In the genomic region with DNA sequence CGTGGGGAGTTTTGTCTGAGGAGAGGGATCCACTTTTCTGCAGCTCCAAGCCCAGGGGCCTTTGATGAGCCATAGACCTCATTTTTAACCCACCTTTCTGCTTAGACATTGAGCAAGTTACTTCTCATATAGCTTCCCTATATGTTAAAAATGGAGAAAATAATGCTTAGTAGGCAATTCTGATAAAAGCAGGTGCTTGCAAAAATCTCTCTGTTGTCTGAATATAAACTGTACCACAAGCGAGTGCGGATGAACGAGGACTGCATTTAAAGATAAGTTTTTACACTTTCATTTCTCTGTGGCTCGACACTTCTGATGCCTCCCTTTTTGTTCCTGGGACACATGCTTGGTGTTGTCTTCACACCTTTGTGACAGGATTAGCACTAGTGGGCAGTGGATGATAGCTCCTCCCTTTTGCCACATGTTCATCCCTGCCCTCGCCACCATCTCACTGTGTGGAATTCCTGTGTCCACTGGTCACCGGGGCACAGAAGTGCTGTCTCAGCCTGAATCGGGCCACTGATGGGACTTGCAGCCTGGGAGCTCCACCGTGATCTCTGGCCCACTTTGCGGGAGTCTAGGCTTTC, we compare ENCODE assay signal across 8 cellular contexts. TPM values are rescaled to one million over a fixed set of nuclear protein-coding genes. Genes with fewer than 3 reads are reported as not detected.
DNase-seq lines count a peak whose midpoint lies in the region; ATAC-seq and TF ChIP-seq lines count a peak whose summit lies in the region.

No MANE protein-coding gene starts in this region.

- no peak for ATAC-seq in heart left ventricle
- ATAC-seq in Right ventricle myocardium superior (ENCODE audit: poor library complexity) = no peak

- peaks cover 0 to 17% (median 3%) of the 10 kb centered on the region in 9 donors for H3K27me3 ChIP-seq in heart left ventricle

- H3K9me3 ChIP-seq in heart left ventricle = no peaks in the 10 kb centered on the region

- 83 to 87% (median 85%) methylated on average over 10 of the region's 10 CpGs for WGBS in heart left ventricle, 4 donors

- peak overlapping the region; percentile 93 for H3K27ac Mint-ChIP-seq in activated T-helper 1 cell treated with anti-CD3 and anti-CD28 coated beads, Interleukin-12 subunit alpha, Interleukin-12 subunit beta, Interleukin-2, Interleukin-4 antibody, amounts not matched to agents 30 ng/mL and 10 ng/mL and 1 ng/mL, durations not matched to agents 14 hours and 24 hours and 36 hours
- H3K27ac Mint-ChIP-seq in immature natural killer cell = peak overlapping the region in 4 of 6 donors; percentile 40 to 75 (median 71)
- peak overlapping the region; percentile 83 for H3K27ac Mint-ChIP-seq in type B pancreatic cell

- no peak for TF ChIP-seq CTCF in heart left ventricle (IDR thresholded peaks at IDR 0.05)
- TF ChIP-seq CTCF in type B pancreatic cell (conservative IDR thresholded peaks at IDR 0.05) = no peak

- H3K4me1 ChIP-seq in heart left ventricle = peaks cover 0 to 18% (median 6%) of the 10 kb centered on the region in 12 donors

- no peak overlapping the region for H3K27ac ChIP-seq in heart left ventricle

- no peak for TF ChIP-seq POLR2A in heart left ventricle (IDR thresholded peaks at IDR 0.05)

- H3K36me3 Mint-ChIP-seq in activated T-helper 1 cell treated with anti-CD3 and anti-CD28 coated beads, Interleukin-12 subunit alpha, Interleukin-12 subunit beta, Interleukin-2, Interleukin-4 antibody, amounts not matched to agents 30 ng/mL and 10 ng/mL and 1 ng/mL, durations not matched to agents 14 hours and 24 hours and 36 hours (ENCODE audit: low read depth) = peaks cover 42% of the 10 kb centered on the region
- H3K36me3 Mint-ChIP-seq in immature natural killer cell = no peaks in the 10 kb centered on the region
- H3K36me3 Mint-ChIP-seq in type B pancreatic cell = peaks cover 37% of the 10 kb centered on the region

- H3K36me3 ChIP-seq in heart left ventricle = no peaks in the 10 kb centered on the region

- peak overlapping the region; percentile 96 for H3K4me3 Mint-ChIP-seq in activated T-helper 1 cell treated with anti-CD3 and anti-CD28 coated beads, Interleukin-12 subunit alpha, Interleukin-12 subunit beta, Interleukin-2, Interleukin-4 antibody, amounts not matched to agents 30 ng/mL and 10 ng/mL and 1 ng/mL, durations not matched to agents 14 hours and 24 hours and 36 hours
- H3K4me3 Mint-ChIP-seq in immature natural killer cell (peak overlapping the region; percentile 88 to 96 (median 91)), type B pancreatic cell (peak overlapping the region; percentile 95)

- H3K27me3 Mint-ChIP-seq in activated T-helper 1 cell treated with anti-CD3 and anti-CD28 coated beads, Interleukin-12 subunit alpha, Interleukin-12 subunit beta, Interleukin-2, Interleukin-4 antibody, amounts not matched to agents 30 ng/mL and 10 ng/mL and 1 ng/mL, durations not matched to agents 14 hours and 24 hours and 36 hours (ENCODE audit: insufficient read depth) = no peaks in the 10 kb centered on the region
- H3K27me3 Mint-ChIP-seq in immature natural killer cell (ENCODE audit: low read depth in 3 of 3) (peaks cover 1 to 11% (median 4%) of the 10 kb centered on the region in 3 donors), type B pancreatic cell (no peaks in the 10 kb centered on the region)

- H3K4me1 Mint-ChIP-seq in activated T-helper 1 cell treated with anti-CD3 and anti-CD28 coated beads, Interleukin-12 subunit alpha, Interleukin-12 subunit beta, Interleukin-2, Interleukin-4 antibody, amounts not matched to agents 30 ng/mL and 10 ng/mL and 1 ng/mL, durations not matched to agents 14 hours and 24 hours and 36 hours (ENCODE audit: low read depth) = peaks cover 39% of the 10 kb centered on the region
- peaks cover 15 to 20% of the 10 kb centered on the region in 2 donors for H3K4me1 Mint-ChIP-seq in immature natural killer cell
- peaks cover 14% of the 10 kb centered on the region for H3K4me1 Mint-ChIP-seq in type B pancreatic cell (ENCODE audit: unreplicated experiment)

- intact Hi-C loops in heart left ventricle (cut with DNase I) (no loop called here), Right ventricle myocardium superior (cut with DNase I) (no loop called here)
- intact Hi-C loops in activated T-helper 1 cell treated with anti-CD3 and anti-CD28 coated beads, Interleukin-12 subunit alpha, Interleukin-12 subunit beta, Interleukin-2, Interleukin-4 antibody, amounts not matched to agents 30 ng/mL and 10 ng/mL and 1 ng/mL, durations not matched to agents 14 hours and 24 hours and 36 hours (cut with micrococcal nuclease) = loop anchor here (1.0 to 2.0 kb wide), 5 partner anchors 23 to 391 kb away; partner anchors contain the start of gene THOC1

- peaks cover 4% of the 10 kb centered on the region for H3K9me3 Mint-ChIP-seq in activated T-helper 1 cell treated with anti-CD3 and anti-CD28 coated beads, Interleukin-12 subunit alpha, Interleukin-12 subunit beta, Interleukin-2, Interleukin-4 antibody, amounts not matched to agents 30 ng/mL and 10 ng/mL and 1 ng/mL, durations not matched to agents 14 hours and 24 hours and 36 hours
- H3K9me3 Mint-ChIP-seq in immature natural killer cell (peaks cover 0 to 4% (median 0%) of the 10 kb centered on the region in 6 donors), type B pancreatic cell (peaks cover 10% of the 10 kb centered on the region)

- peak overlapping the region in 9 of 12 donors; percentile 59 to 86 (median 80) for H3K4me3 ChIP-seq in heart left ventricle

- DNase-seq in heart left ventricle (no peak), Right ventricle myocardium superior (no peak), immature natural killer cell (no peak), type B pancreatic cell (ENCODE audit: extremely low spot score, unreplicated experiment) (no peak), NCI-H146 treated with DMSO at 0.1 percent for 48 hours (lab: John Stamatoyannopoulos, UW; ENCODE audit: unreplicated experiment) (no peak), amniotic stem cell (lab: John Stamatoyannopoulos, UW) (no peak), retina (no peak)
- no peak for DNase-seq in activated T-helper 1 cell treated with anti-CD3 and anti-CD28 coated beads, Interleukin-12 subunit alpha, Interleukin-12 subunit beta, Interleukin-2, Interleukin-4 antibody, amounts not matched to agents 30 ng/mL and 10 ng/mL and 1 ng/mL, durations not matched to agents 14 hours and 24 hours and 36 hours (ENCODE audit: low spot score)

RNA-seq across cellular contexts. Expression of gene TYMS, which starts 1.6 kb away (rescaled TPM):
- total RNA-seq in heart left ventricle = 10 to 100 TPM in 1 of 9 donors, 1 to 10 TPM in 7, not detected in 1; 1.4 to 32.3 (median 2.7) TPM
- under 1 TPM; 0.34 to 1.00 TPM for polyA plus RNA-seq in heart left ventricle
- total RNA-seq in Right ventricle myocardium superior = 2.7 TPM
- 246 and 257 TPM in 2 replicates for total RNA-seq in activated T-helper 1 cell treated with anti-CD3 and anti-CD28 coated beads, Interleukin-12 subunit alpha, Interleukin-12 subunit beta, Interleukin-2, Interleukin-4 antibody, amounts not matched to agents 30 ng/mL and 10 ng/mL and 1 ng/mL, durations not matched to agents 14 hours and 24 hours and 36 hours
- polyA plus RNA-seq in immature natural killer cell = 10 to 100 TPM; 12.6 to 16.9 (median 14.5) TPM
- total RNA-seq in type B pancreatic cell (ENCODE audit: low replicate concordance) = 65.3 and 143 TPM in 2 replicates

RNA-seq across cellular contexts. Expression of gene ENOSF1, which starts 53.4 kb away (rescaled TPM):
- 10 to 100 TPM; 14.1 to 38.7 (median 22.2) TPM for total RNA-seq in heart left ventricle
- 10 to 100 TPM in 1 of 2 donors, 1 to 10 TPM in 1; 9.9 to 28.8 TPM for polyA plus RNA-seq in heart left ventricle
- 20.9 TPM for total RNA-seq in Right ventricle myocardium superior
- 84.4 and 96.1 TPM in 2 replicates for total RNA-seq in activated T-helper 1 cell treated with anti-CD3 and anti-CD28 coated beads, Interleukin-12 subunit alpha, Interleukin-12 subunit beta, Interleukin-2, Interleukin-4 antibody, amounts not matched to agents 30 ng/mL and 10 ng/mL and 1 ng/mL, durations not matched to agents 14 hours and 24 hours and 36 hours
- 1 to 10 TPM; 1.9 to 8.0 (median 4.3) TPM for polyA plus RNA-seq in immature natural killer cell
- total RNA-seq in type B pancreatic cell (ENCODE audit: low replicate concordance) = 43.2 and 63.1 TPM in 2 replicates
